8 cellular contexts compared by ENCODE assay signal in genomic region chr14:102320033-102320660, GRCh38. TPM values are rescaled to one million over a fixed set of nuclear protein-coding genes. Genes with fewer than 3 reads are reported as not detected.
DNase-seq lines count a peak whose midpoint lies in the region; ATAC-seq, FAIRE-seq and TF ChIP-seq lines count a peak whose summit lies in the region.

No MANE protein-coding gene starts in this region.

- whole genome bisulfite sequencing in iPS DF 6.9 (ENCODE audit: insufficient coverage, insufficient read length), result no CpG with 5 or more reads among the region's 30 CpGs

- DNase-seq in activated gamma-delta T cell treated with Interleukin-2 at 50 U/mL for 16 hours (peak; percentile 42), activated gamma-delta T cell (lab: John Stamatoyannopoulos, UW) (no peak), SW480 (ENCODE audit: low spot score) (peak; percentile 47), astrocyte of the hippocampus (ENCODE audit: low read depth, low spot score) (peak; percentile 70), iPS DF 6.9 (ENCODE audit: low read depth, low spot score) (no peak), sciatic nerve (ENCODE audit: low spot score) (peak; percentile 65), H54 (ENCODE audit: insufficient read length, low spot score) (no peak)

- TF ChIP-seq POLR2A in H54 (IDR thresholded peaks at IDR 0.05; ENCODE audit: low read depth, low read length), result no peak

- H3K27ac ChIP-seq in iPS DF 6.9 (ENCODE audit: low read length), result no peak overlapping the region

- ATAC-seq in HG03175 (IDR thresholded peaks at IDR 0.05; ENCODE audit: unreplicated experiment) (peak; percentile 27), sciatic nerve (no peak)

- FAIRE-seq in H54 (lab: Jason Lieb, UNC), result no peak

- no peaks in the 10 kb centered on the region for H3K27me3 ChIP-seq in iPS DF 6.9 (ENCODE audit: control insufficient read depth, insufficient read depth, low read length)

- H3K4me3 ChIP-seq in iPS DF 6.9 (ENCODE audit: low read length), result peak overlapping the region; percentile 82

- intact Hi-C loops in sciatic nerve (cut with DNase I), result no loop called here

- no peaks in the 10 kb centered on the region for H3K4me1 ChIP-seq in iPS DF 6.9 (ENCODE audit: control insufficient read depth, insufficient read depth, low read length)

- no peaks in the 10 kb centered on the region for H3K9me3 ChIP-seq in iPS DF 6.9 (ENCODE audit: control insufficient read depth, insufficient read depth, low read length)

- H3K36me3 ChIP-seq in iPS DF 6.9 (ENCODE audit: control insufficient read depth, insufficient read depth, low read length), result no peaks in the 10 kb centered on the region; the same call in 1 of the 2 replicates

RNA-seq across cellular contexts. Expression of gene ZNF839, which starts 0.6 kb away (rescaled TPM):
- total RNA-seq in sciatic nerve, result 13.8 TPM

RNA-seq across cellular contexts. Expression of gene MOK, which starts 15.2 kb away (rescaled TPM):
- 24.4 TPM for total RNA-seq in sciatic nerve

RNA-seq across cellular contexts. Expression of gene CINP, which starts 42.5 kb away (rescaled TPM):
- 28.1 TPM for total RNA-seq in sciatic nerve

RNA-seq across cellular contexts. Expression of gene TECPR2, which starts 42.6 kb away (rescaled TPM):
- total RNA-seq in sciatic nerve, result 36.1 TPM

Comparison
In these comparisons a context has a peak if more than half of its experiments do, and no peak if none do; other contexts are left out.
1. DNase-seq: peak in activated gamma-delta T cell treated with Interleukin-2 at 50 U/mL for 16 hours (single experiment), SW480 (single experiment), astrocyte of the hippocampus (single experiment) and sciatic nerve (single experiment); none in activated gamma-delta T cell (single experiment), iPS DF 6.9 (single experiment) and H54 (single experiment).